In genomic region chr1:205062319-205062718, GRCh38 we compare ENCODE assay signal across 1 cellular context.
TF ChIP-seq lines count a peak whose summit lies in the region.

No MANE protein-coding gene starts in this region.

TF ChIP-seq in H1, 55 proteins besides CTCF, POLR2A, EP300 and RAD21:
- no peak for TF ChIP-seq POU5F1 (IDR thresholded peaks at IDR 0.05; ENCODE audit: low read depth, low read length)
- no peak for TF ChIP-seq KDM1A (IDR thresholded peaks at IDR 0.05; ENCODE audit: borderline replicate concordance, low read length)
- no peak for TF ChIP-seq FOSL1 (IDR thresholded peaks at IDR 0.05; ENCODE audit: insufficient read depth, low read depth, low read length)
- no peak for TF ChIP-seq RNF2 (IDR thresholded peaks at IDR 0.05; ENCODE audit: borderline replicate concordance, low read depth, low read length, missing control alignments, poor library complexity, severe bottlenecking)
- no peak for TF ChIP-seq POLR2AphosphoS5 (IDR thresholded peaks at IDR 0.05; ENCODE audit: low read depth, low read length)
